Comparison of ENCODE assay signal across 25 cellular contexts in the genomic region with DNA sequence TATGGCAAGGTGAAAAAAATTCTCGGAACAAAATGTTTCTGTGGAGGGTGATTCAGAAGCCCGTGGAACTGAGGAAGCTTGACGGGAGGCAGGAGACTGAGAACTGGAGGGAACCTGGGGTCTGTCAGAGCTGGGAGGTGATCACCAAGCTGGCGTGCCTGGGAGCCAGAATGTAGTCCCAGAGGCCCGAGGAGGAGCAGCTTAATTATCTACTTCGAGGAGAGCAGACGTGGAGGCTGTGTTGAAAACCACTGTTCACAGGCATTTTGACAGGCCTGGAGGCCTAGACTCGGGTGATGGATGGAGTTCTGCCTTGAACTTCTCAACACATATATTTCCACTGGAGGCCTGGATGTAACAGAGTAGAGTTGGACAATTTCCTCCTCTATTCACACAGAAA.
"Had no signal": no experiment of that assay in that cellular context is flagged by ENCODE, and none has a peak within 500 bp of the region (broad histone marks: within the 10 kb centered on the region; RNA-seq: fewer than 3 reads in every experiment).

No MANE protein-coding gene starts in this region.

- H3K4me2 ChIP-seq: SK-N-SH had no signal

- H3K9me3 ChIP-seq: ascending aorta, SJCRH30, SK-N-SH had no signal

- H3K4me1 ChIP-seq: ascending aorta, SJCRH30 had no signal

- H3K9ac ChIP-seq: SK-N-SH had no signal

- H3K27ac Mint-ChIP-seq: activated CD8-positive, alpha-beta T cell treated with anti-CD3 and anti-CD28 coated beads for 36 hours; activated naive CD4-positive, alpha-beta T cell treated with anti-CD3 and anti-CD28 coated beads, Interleukin-2, amount 50 U/mL, for 24 hours; activated T-cell treated with anti-CD3 and anti-CD28 coated beads, Interleukin-2, amount 50 U/mL, for 72 hours had no signal

- H3K4me3 Mint-ChIP-seq: activated CD8-positive, alpha-beta T cell treated with anti-CD3 and anti-CD28 coated beads for 36 hours; activated naive CD4-positive, alpha-beta T cell treated with anti-CD3 and anti-CD28 coated beads, Interleukin-2, amount 50 U/mL, for 24 hours; activated T-cell treated with anti-CD3 and anti-CD28 coated beads, Interleukin-2, amount 50 U/mL, for 72 hours; brain had no signal

- H3K4me1 Mint-ChIP-seq: activated naive CD4-positive, alpha-beta T cell treated with anti-CD3 and anti-CD28 coated beads, Interleukin-2, amount 50 U/mL, for 24 hours had no signal

- H3K27ac ChIP-seq: ascending aorta, SJCRH30, WERI-Rb-1 had no signal

- H3K27me3 ChIP-seq: ascending aorta, SJCRH30 had no signal

- H3K36me3 Mint-ChIP-seq: activated naive CD4-positive, alpha-beta T cell treated with anti-CD3 and anti-CD28 coated beads, Interleukin-2, amount 50 U/mL, for 24 hours; brain had no signal

- H3K36me3 ChIP-seq: ascending aorta, SJCRH30, WERI-Rb-1 had no signal

- H3K9me3 Mint-ChIP-seq: activated CD8-positive, alpha-beta T cell treated with anti-CD3 and anti-CD28 coated beads for 36 hours had no signal

- DNase-seq: activated CD4-positive, alpha-beta T cell treated with anti-CD3 and anti-CD28 coated beads for 4 hours; activated CD8-positive, alpha-beta memory T cell treated with anti-CD3 and anti-CD28 coated beads, Interleukin-2, amount 50 U/mL, for 4 hours; activated CD8-positive, alpha-beta T cell treated with anti-CD3 and anti-CD28 coated beads for 36 hours; activated T-cell treated with anti-CD3 and anti-CD28 coated beads, Interleukin-2, amount 50 U/mL, for 72 hours; amniotic stem cell; Karpas-422; NCI-H1105 treated with DMSO at 0.1 percent for 48 hours; NCI-H1436 treated with DMSO at 0.1 percent for 48 hours; NCI-H187; NCI-H2081; NCI-H510A treated with DMSO at 0.1 percent for 48 hours; NCI-H69; NK-92 treated with Interleukin-12 subunit alpha and Interleukin-12 subunit beta, amount 100 ng/mL, for 24 hours; OCI-M1; RPMI8226; SJCRH30; SK-N-SH; T-helper 1 cell; WERI-Rb-1 had no signal

- H3K4me3 ChIP-seq: ascending aorta, K562, SJCRH30 had no signal

- ATAC-seq: activated CD8-positive, alpha-beta T cell treated with anti-CD3 and anti-CD28 coated beads for 36 hours; activated T-cell treated with anti-CD3 and anti-CD28 coated beads, Interleukin-2, amount 50 U/mL, for 72 hours; K562; Panc1; Right ventricle myocardium inferior had no signal

- H3K27me3 Mint-ChIP-seq: activated CD8-positive, alpha-beta T cell treated with anti-CD3 and anti-CD28 coated beads for 36 hours; activated naive CD4-positive, alpha-beta T cell treated with anti-CD3 and anti-CD28 coated beads, Interleukin-2, amount 50 U/mL, for 24 hours; brain had no signal
